ENCODE assay signal across 22 cellular contexts in the genomic region with DNA sequence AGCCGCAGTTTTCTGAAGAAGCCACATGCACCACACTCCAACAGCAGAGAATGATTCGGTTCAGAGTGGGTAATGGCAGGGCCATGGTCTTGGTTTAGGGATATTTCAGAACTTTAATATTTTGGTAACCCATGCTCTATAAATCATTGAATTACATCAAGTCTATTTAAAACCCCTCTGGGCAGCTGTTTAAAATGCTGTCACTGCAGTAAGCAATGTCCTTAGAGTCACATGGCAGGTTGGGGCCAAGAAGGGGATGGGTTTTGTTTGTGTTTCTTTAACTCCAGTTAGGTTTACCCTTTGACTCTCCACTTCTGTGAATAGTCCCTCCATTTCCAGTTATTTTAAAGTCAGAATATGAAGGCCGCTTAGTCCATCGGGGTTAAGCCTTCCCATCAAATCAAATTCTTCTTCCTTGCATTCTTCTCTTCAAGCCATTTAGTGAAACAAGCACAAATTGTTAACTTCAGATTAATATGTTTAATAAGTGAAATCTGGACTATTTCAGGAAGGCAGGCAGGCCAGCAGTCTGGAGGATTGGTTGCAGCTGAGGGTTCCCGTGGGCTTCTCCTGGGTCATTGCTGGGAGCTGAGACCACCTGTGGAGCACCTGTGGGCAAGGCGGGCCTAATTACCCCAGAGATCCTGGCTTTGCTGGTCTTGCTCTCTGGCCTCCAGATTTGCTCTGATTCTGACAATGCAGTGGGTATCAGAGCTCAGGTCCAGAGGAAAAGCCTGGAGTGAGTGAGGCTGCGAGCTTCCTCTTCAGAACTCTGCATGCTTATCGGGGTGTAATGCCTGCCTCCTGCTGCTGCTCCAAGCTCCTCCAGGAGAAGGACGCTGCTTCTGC.
DNase-seq lines count a peak whose midpoint lies in the region; ATAC-seq and TF ChIP-seq lines count a peak whose summit lies in the region.
"Had no signal": no experiment of that assay in that cellular context is flagged by ENCODE, and none has a peak within 500 bp of the region (broad histone marks: within the 10 kb centered on the region; RNA-seq: fewer than 3 reads in every experiment).

No MANE protein-coding gene starts in this region.

- POLR2A ChIA-PET in WTC11 (lab: Charles Lee), result interaction anchor here (0.8 kb wide), 1 partner anchor 9 kb away, joined by 5 read pairs; no protein-coding TSS in a partner anchor

- H3K27ac Mint-ChIP-seq in WTC11, result no peak overlapping the region
- H3K27ac Mint-ChIP-seq: mesothelial cell of epicardium; T-helper 1 cell treated with Interleukin-12 subunit alpha and Interleukin-12 subunit beta and Interleukin-4 antibody, amounts not matched to agents 30 μg/mL and 1 μg/mL, for 36 hours had no signal

- H3K23ac ChIP-seq in neuronal stem cell (ENCODE audit: low read depth, low read length, poor library complexity), result no peak overlapping the region

- peak; percentile 12 for DNase-seq in ELF-1 (ENCODE audit: low read depth, low spot score)
- no peak for DNase-seq in WTC11 (ENCODE audit: low spot score)
- DNase-seq in foreskin fibroblast, result peak; percentile 32 to 53
- peak; percentile 43 for DNase-seq in retina
- no peak for DNase-seq in 8988T
- DNase-seq in neuronal stem cell (ENCODE audit: low spot score), result no peak
- no peak for DNase-seq in DMS114 treated with DMSO at 0.1 percent for 48 hours (lab: John Stamatoyannopoulos, UW; ENCODE audit: unreplicated experiment)
- DNase-seq: activated CD4-positive, alpha-beta T cell treated with anti-CD3 and anti-CD28 coated beads, Interleukin-2, amount 50 U/mL, for 1 hour; activated CD8-positive, alpha-beta memory T cell treated with anti-CD3 and anti-CD28 coated beads, Interleukin-2, amount 50 U/mL, for 48 hours; activated effector memory CD4-positive, alpha-beta T cell treated with Interleukin-2 at 50 U/mL for 16 hours; dorsolateral prefrontal cortex; erythroblast; KG1; left colon; NCI-H1930; NCI-H226; PC-9; stimulated activated CD8-positive, alpha-beta memory T cell treated with anti-CD3 and anti-CD28 coated beads, Interleukin-4, amount 100 ng/mL, for 48 hours had no signal

- H3K79me1 ChIP-seq in neuronal stem cell (ENCODE audit: low read depth, low read length), result no peaks in the 10 kb centered on the region

- H3K27me3 ChIP-seq in neuronal stem cell (ENCODE audit: control insufficient read depth in 3 of 3, insufficient read depth in 3 of 3, low read depth in 1 of 3, low read length in 3 of 3), result no peaks in the 10 kb centered on the region
- H3K27me3 ChIP-seq: BLaER1 treated with 17β-estradiol and CSF1 and Interleukin-3, amounts not matched to agents 10 nM and 100 nM had no signal

- no peaks in the 10 kb centered on the region for H3K9me3 Mint-ChIP-seq in WTC11
- H3K9me3 Mint-ChIP-seq: mesothelial cell of epicardium had no signal

- H4K91ac ChIP-seq in neuronal stem cell (ENCODE audit: low read depth, low read length, poor library complexity), result no peak overlapping the region

- no peak overlapping the region for H4K8ac ChIP-seq in neuronal stem cell (ENCODE audit: low read depth, low read length)

- no peak overlapping the region for H2BK5ac ChIP-seq in neuronal stem cell (ENCODE audit: low read length)

- H3K4me2 ChIP-seq in neuronal stem cell (ENCODE audit: insufficient read depth, low read length, poor library complexity, severe bottlenecking), result no peak overlapping the region
- H3K4me2 ChIP-seq: BLaER1 treated with 17β-estradiol and CSF1 and Interleukin-3, amounts not matched to agents 10 nM and 100 nM had no signal

- H3K4ac ChIP-seq in neuronal stem cell (ENCODE audit: low read length), result no peak overlapping the region

- no peak overlapping the region for H3K27ac ChIP-seq in neuronal stem cell (replicated peaks; ENCODE audit: low read length)
- H3K27ac ChIP-seq: BLaER1 treated with 17β-estradiol and CSF1 and Interleukin-3, amounts not matched to agents 10 nM and 100 nM; PC-9 had no signal

- peaks cover 47% of the 10 kb centered on the region for H3K4me1 Mint-ChIP-seq in WTC11

- no peaks in the 10 kb centered on the region for H3K36me3 ChIP-seq in neuronal stem cell (replicated peaks in 1 of 2; ENCODE audit: control insufficient read depth in 2 of 2, insufficient read depth in 2 of 2, low read length in 2 of 2)
- H3K36me3 ChIP-seq: BLaER1 treated with 17β-estradiol and CSF1 and Interleukin-3, amounts not matched to agents 10 nM and 100 nM had no signal

- H3K4me3 ChIP-seq in foreskin fibroblast (ENCODE audit: low read depth in 1 of 2, low read length in 2 of 2), result no peak overlapping the region
- no peak overlapping the region for H3K4me3 ChIP-seq in neuronal stem cell (ENCODE audit: low read length in 2 of 2)
- H3K4me3 ChIP-seq: BLaER1 treated with 17β-estradiol and CSF1 and Interleukin-3, amounts not matched to agents 10 nM and 100 nM had no signal

- H3K9me3 ChIP-seq in neuronal stem cell (replicated peaks in 1 of 2; ENCODE audit: control insufficient read depth in 2 of 2, insufficient read depth in 1 of 2, low read depth in 1 of 2, low read length in 2 of 2), result no peaks in the 10 kb centered on the region
- H3K9me3 ChIP-seq: BLaER1 treated with 17β-estradiol and CSF1 and Interleukin-3, amounts not matched to agents 10 nM and 100 nM had no signal

- H3K18ac ChIP-seq in neuronal stem cell (ENCODE audit: low read length), result no peak overlapping the region

- H3K14ac ChIP-seq in neuronal stem cell (ENCODE audit: low read length), result no peak overlapping the region

- peaks cover 0 to 4% of the 10 kb centered on the region in 2 donors for H3K4me1 ChIP-seq in neuronal stem cell (ENCODE audit: control insufficient read depth in 2 of 2, insufficient read depth in 1 of 2, low read depth in 1 of 2, low read length in 2 of 2)
- H3K4me1 ChIP-seq: BLaER1 treated with 17β-estradiol and CSF1 and Interleukin-3, amounts not matched to agents 10 nM and 100 nM had no signal

- no peak overlapping the region for H3K9ac ChIP-seq in neuronal stem cell (ENCODE audit: low read depth, low read length, poor library complexity)
- H3K9ac ChIP-seq: BLaER1 treated with 17β-estradiol and CSF1 and Interleukin-3, amounts not matched to agents 10 nM and 100 nM had no signal

- H2BK15ac ChIP-seq in neuronal stem cell (ENCODE audit: low read length), result no peak overlapping the region

- no CpG with 5 or more reads among the region's 9 CpGs for WGBS in neuronal stem cell (ENCODE audit: extremely low coverage in 2 of 2, insufficient read length in 2 of 2, insufficient replicate concordance in 1 of 2), 2 donors

- H2BK120ac ChIP-seq in neuronal stem cell (ENCODE audit: low read depth, low read length), result no peak overlapping the region

- H2AFZ ChIP-seq in neuronal stem cell (ENCODE audit: low read length), result no peak overlapping the region
- H2AFZ ChIP-seq: PC-9 had no signal

- H3K4me3 Mint-ChIP-seq in WTC11, result no peak overlapping the region
- H3K4me3 Mint-ChIP-seq: mesothelial cell of epicardium; T-helper 1 cell treated with Interleukin-12 subunit alpha and Interleukin-12 subunit beta and Interleukin-4 antibody, amounts not matched to agents 30 μg/mL and 1 μg/mL, for 36 hours had no signal

- no peak overlapping the region for H2AK5ac ChIP-seq in neuronal stem cell (ENCODE audit: low read depth, low read length)

- TF ChIP-seq CTCF in WTC11 (IDR thresholded peaks at IDR 0.05) (no peak), foreskin fibroblast (IDR thresholded peaks at IDR 0.05; ENCODE audit: low read depth, low read length) (no peak)

- no peaks in the 10 kb centered on the region; the same call in 1 of the 2 replicates for H3K27me3 Mint-ChIP-seq in WTC11 (ENCODE audit: low read depth)

- CTCF ChIA-PET in WTC11 (lab: Charles Lee), result interaction anchor here (0.7 to 1.6 kb wide), 4 partner anchors 10 to 562 kb away, joined by 3 to 4 read pairs (median 4); a partner anchor contains a TSS

- no peak overlapping the region for H2BK12ac ChIP-seq in neuronal stem cell (ENCODE audit: low read length)

- ATAC-seq in WTC11 (0 out of 2 replicates have a peak, but pooled peaks have one; percentile 4), GM21423 (IDR thresholded peaks at IDR 0.05; ENCODE audit: unreplicated experiment) (no peak)
- ATAC-seq: left colon had no signal

- no peaks in the 10 kb centered on the region for H3K36me3 Mint-ChIP-seq in WTC11
- H3K36me3 Mint-ChIP-seq: mesothelial cell of epicardium had no signal

TF ChIP-seq in WTC11, 78 proteins besides CTCF, POLR2A, EP300 and RAD21:
- TF ChIP-seq, protein P1, sequence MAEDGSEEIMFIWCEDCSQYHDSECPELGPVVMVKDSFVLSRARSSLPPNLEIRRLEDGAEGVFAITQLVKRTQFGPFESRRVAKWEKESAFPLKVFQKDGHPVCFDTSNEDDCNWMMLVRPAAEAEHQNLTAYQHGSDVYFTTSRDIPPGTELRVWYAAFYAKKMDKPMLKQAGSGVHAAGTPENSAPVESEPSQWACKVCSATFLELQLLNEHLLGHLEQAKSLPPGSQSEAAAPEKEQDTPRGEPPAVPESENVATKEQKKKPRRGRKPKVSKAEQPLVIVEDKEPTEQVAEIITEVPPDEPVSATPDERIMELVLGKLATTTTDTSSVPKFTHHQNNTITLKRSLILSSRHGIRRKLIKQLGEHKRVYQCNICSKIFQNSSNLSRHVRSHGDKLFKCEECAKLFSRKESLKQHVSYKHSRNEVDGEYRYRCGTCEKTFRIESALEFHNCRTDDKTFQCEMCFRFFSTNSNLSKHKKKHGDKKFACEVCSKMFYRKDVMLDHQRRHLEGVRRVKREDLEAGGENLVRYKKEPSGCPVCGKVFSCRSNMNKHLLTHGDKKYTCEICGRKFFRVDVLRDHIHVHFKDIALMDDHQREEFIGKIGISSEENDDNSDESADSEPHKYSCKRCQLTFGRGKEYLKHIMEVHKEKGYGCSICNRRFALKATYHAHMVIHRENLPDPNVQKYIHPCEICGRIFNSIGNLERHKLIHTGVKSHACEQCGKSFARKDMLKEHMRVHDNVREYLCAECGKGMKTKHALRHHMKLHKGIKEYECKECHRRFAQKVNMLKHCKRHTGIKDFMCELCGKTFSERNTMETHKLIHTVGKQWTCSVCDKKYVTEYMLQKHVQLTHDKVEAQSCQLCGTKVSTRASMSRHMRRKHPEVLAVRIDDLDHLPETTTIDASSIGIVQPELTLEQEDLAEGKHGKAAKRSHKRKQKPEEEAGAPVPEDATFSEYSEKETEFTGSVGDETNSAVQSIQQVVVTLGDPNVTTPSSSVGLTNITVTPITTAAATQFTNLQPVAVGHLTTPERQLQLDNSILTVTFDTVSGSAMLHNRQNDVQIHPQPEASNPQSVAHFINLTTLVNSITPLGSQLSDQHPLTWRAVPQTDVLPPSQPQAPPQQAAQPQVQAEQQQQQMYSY (CRISPR knock-in tag; IDR thresholded peaks at IDR 0.05), result 0 out of 2 replicates have a peak, but pooled peaks have one; percentile 16
- TF ChIP-seq, protein P2, sequence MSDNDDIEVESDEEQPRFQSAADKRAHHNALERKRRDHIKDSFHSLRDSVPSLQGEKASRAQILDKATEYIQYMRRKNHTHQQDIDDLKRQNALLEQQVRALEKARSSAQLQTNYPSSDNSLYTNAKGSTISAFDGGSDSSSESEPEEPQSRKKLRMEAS (CRISPR knock-in tag; IDR thresholded peaks at IDR 0.05), result no peak

Comparison
In these comparisons a context has a peak if more than half of its experiments do, and no peak if none do; other contexts are left out.
1. DNase-seq: peak in ELF-1 (single experiment), foreskin fibroblast (2 of 2) and retina (single experiment); none in WTC11 (single experiment), 8988T (single experiment), neuronal stem cell (single experiment) and DMS114 treated with DMSO at 0.1 percent for 48 hours (single experiment).